29 cellular contexts compared by ENCODE assay signal in genomic region chr1:17992800-17993199, GRCh38.
DNase-seq lines count a peak whose midpoint lies in the region; ATAC-seq, FAIRE-seq and TF ChIP-seq lines count a peak whose summit lies in the region.
"Had no signal": no experiment of that assay in that cellular context is flagged by ENCODE, and none has a peak within 500 bp of the region (broad histone marks: within the 10 kb centered on the region; RNA-seq: fewer than 3 reads in every experiment).

No MANE protein-coding gene starts in this region.

- no peak overlapping the region for H2BK5ac ChIP-seq in H9 (ENCODE audit: insufficient read length, low read length)

- H3K27me3 Mint-ChIP-seq in activated naive CD4-positive, alpha-beta T cell treated with anti-CD3 and anti-CD28 coated beads, Interleukin-2, amount 50 U/mL, for 24 hours = no peaks in the 10 kb centered on the region
- peaks cover 29% of the 10 kb centered on the region for H3K27me3 Mint-ChIP-seq in H9 (ENCODE audit: low read depth)
- H3K27me3 Mint-ChIP-seq in neural crest cell (ENCODE audit: low read depth) = peaks cover 49% of the 10 kb centered on the region

- no peak for FAIRE-seq in K562 (lab: Jason Lieb, UNC)
- FAIRE-seq: A204.1, GM12878, GM12892, GM18507 had no signal

- no peaks in the 10 kb centered on the region for H3K36me3 Mint-ChIP-seq in activated naive CD4-positive, alpha-beta T cell treated with anti-CD3 and anti-CD28 coated beads, Interleukin-2, amount 50 U/mL, for 24 hours
- no peaks in the 10 kb centered on the region for H3K36me3 Mint-ChIP-seq in H9 (ENCODE audit: insufficient read depth in 1 of 3, low read depth in 3 of 3)
- H3K36me3 Mint-ChIP-seq in neural crest cell (ENCODE audit: low read depth) = no peaks in the 10 kb centered on the region
- H3K36me3 Mint-ChIP-seq: CD14-positive monocyte; CD4-positive, alpha-beta memory T cell; CD4-positive, CD25-positive, alpha-beta regulatory T cell; CD8-positive, alpha-beta memory T cell had no signal

- no peak for TF ChIP-seq POLR2A in K562 (conservative IDR thresholded peaks at IDR 0.05)

- no peaks in the 10 kb centered on the region for H4K20me1 ChIP-seq in H9 (ENCODE audit: control insufficient read depth, insufficient read depth, insufficient read length)
- no peaks in the 10 kb centered on the region; the same call in 1 of the 2 replicates for H4K20me1 ChIP-seq in K562 (replicated peaks; ENCODE audit: control insufficient read depth, insufficient read depth, low read length)
- H4K20me1 ChIP-seq: BLaER1 had no signal

- no peak overlapping the region for H3K4me2 ChIP-seq in H9 (ENCODE audit: insufficient read depth, insufficient read length, low read length)
- H3K4me2 ChIP-seq in K562 (ENCODE audit: insufficient read depth, low read length) = no peak overlapping the region
- H3K4me2 ChIP-seq: BLaER1 had no signal

- H4K8ac ChIP-seq in H9 (replicated peaks; ENCODE audit: insufficient read length, low read depth, low read length) = no peak overlapping the region

- H3K4me3 ChIP-seq in K562 = no peak overlapping the region
- H3K4me3 ChIP-seq: BLaER1, GM12878 had no signal

- peak overlapping the region; percentile 47 for H3K27ac Mint-ChIP-seq in activated naive CD4-positive, alpha-beta T cell treated with anti-CD3 and anti-CD28 coated beads, Interleukin-2, amount 50 U/mL, for 24 hours
- H3K27ac Mint-ChIP-seq in H9 = no peak overlapping the region
- H3K27ac Mint-ChIP-seq in neural crest cell (ENCODE audit: unreplicated experiment) = peak overlapping the region; percentile 93
- H3K27ac Mint-ChIP-seq: CD14-positive monocyte; CD4-positive, alpha-beta memory T cell; CD4-positive, CD25-positive, alpha-beta regulatory T cell; CD8-positive, alpha-beta memory T cell had no signal

- H3K4me1 Mint-ChIP-seq in activated naive CD4-positive, alpha-beta T cell treated with anti-CD3 and anti-CD28 coated beads, Interleukin-2, amount 50 U/mL, for 24 hours = no peaks in the 10 kb centered on the region
- H3K4me1 Mint-ChIP-seq in H9 = no peaks in the 10 kb centered on the region
- no peaks in the 10 kb centered on the region for H3K4me1 Mint-ChIP-seq in neural crest cell
- H3K4me1 Mint-ChIP-seq: CD14-positive monocyte; CD4-positive, CD25-positive, alpha-beta regulatory T cell; CD8-positive, alpha-beta memory T cell had no signal

- no peak overlapping the region for H3T11ph ChIP-seq in H9 (ENCODE audit: low read length)

- H3K4me1 ChIP-seq in H9 (ENCODE audit: insufficient read depth, low read length) = no peaks in the 10 kb centered on the region
- no peaks in the 10 kb centered on the region for H3K4me1 ChIP-seq in K562 (replicated peaks in 1 of 2; ENCODE audit: control insufficient read depth in 2 of 2, insufficient read depth in 2 of 2, low read length in 2 of 2)
- H3K4me1 ChIP-seq: BE2C, BLaER1 had no signal

- POLR2A ChIA-PET in K562 (lab: Yijun Ruan, JAX) = no interaction called here

- TF ChIP-seq EP300 in K562 (IDR thresholded peaks at IDR 0.05; ENCODE audit: low read length) = no peak

- no peaks in the 10 kb centered on the region for H3K23me2 ChIP-seq in H9 (ENCODE audit: insufficient read length, low read depth, low read length, poor library complexity, severe bottlenecking)

- no peak overlapping the region for H3K4ac ChIP-seq in H9 (ENCODE audit: low read depth, low read length)

- ATAC-seq in K562 (no peak), HG02571 (IDR thresholded peaks at IDR 0.05; ENCODE audit: unreplicated experiment) (no peak), HG03432 (IDR thresholded peaks at IDR 0.05; ENCODE audit: unreplicated experiment) (no peak)
- ATAC-seq: GM12878 had no signal

- CTCF ChIA-PET in K562 (lab: Yijun Ruan, JAX; ENCODE audit: low intra/inter-chr PET ratio) = no interaction called here

- intact Hi-C loops in K562 (cut with micrococcal nuclease) = no loop called here

- no peak overlapping the region for H4K91ac ChIP-seq in H9 (ENCODE audit: insufficient read length, low read depth, low read length)

- no peak overlapping the region for H2BK15ac ChIP-seq in H9 (ENCODE audit: low read depth, low read length)

- H3K9me3 ChIP-seq in H9 (ENCODE audit: control insufficient read depth, low read depth, low read length) = no peaks in the 10 kb centered on the region
- H3K9me3 ChIP-seq in K562 (replicated peaks; ENCODE audit: control insufficient read depth, insufficient read depth, low read depth, low read length) = no peaks in the 10 kb centered on the region
- H3K9me3 ChIP-seq: BE2C, BLaER1 had no signal

- H4K5ac ChIP-seq in H9 (ENCODE audit: insufficient read length, low read depth, low read length) = no peak overlapping the region

- no peak overlapping the region for H2AFZ ChIP-seq in H9 (ENCODE audit: low read length)
- no peak overlapping the region for H2AFZ ChIP-seq in K562 (ENCODE audit: low read depth, low read length)

- no peaks in the 10 kb centered on the region for H3K79me2 ChIP-seq in H9 (ENCODE audit: insufficient read depth, low read length)
- H3K79me2 ChIP-seq in K562 (ENCODE audit: control insufficient read depth, insufficient read depth, low read length) = no peaks in the 10 kb centered on the region

- no peak overlapping the region for H3K23ac ChIP-seq in H9 (ENCODE audit: insufficient read length, low read depth, low read length)

- no peaks in the 10 kb centered on the region for H3K9me3 Mint-ChIP-seq in activated naive CD4-positive, alpha-beta T cell treated with anti-CD3 and anti-CD28 coated beads, Interleukin-2, amount 50 U/mL, for 24 hours
- H3K9me3 Mint-ChIP-seq in H9 = no peaks in the 10 kb centered on the region
- H3K9me3 Mint-ChIP-seq in neural crest cell = no peaks in the 10 kb centered on the region
- H3K9me3 Mint-ChIP-seq: CD8-positive, alpha-beta memory T cell had no signal

- H3K27ac ChIP-seq in H9 (ENCODE audit: insufficient read length, low read depth, low read length) (no peak overlapping the region), K562 (ENCODE audit: extremely low read depth, low read depth, low read length) (no peak overlapping the region)
- H3K27ac ChIP-seq: BLaER1 had no signal

- no peak for DNase-seq in activated naive CD4-positive, alpha-beta T cell treated with anti-CD3 and anti-CD28 coated beads, Interleukin-2, amount 50 U/mL, for 16 hours
- no peak for DNase-seq in H9
- DNase-seq in K562 (ENCODE audit: extremely low read depth in 1 of 4, low spot score in 3 of 4) = no peak
- DNase-seq in neural crest cell (ENCODE audit: low read depth, low spot score) = no peak
- no peak for DNase-seq in amniotic stem cell (lab: John Stamatoyannopoulos, UW)
- DNase-seq: 8988T; ACHN; BE2C; C1 segment of cervical spinal cord; CD4-positive, alpha-beta memory T cell; CD4-positive, CD25-positive, alpha-beta regulatory T cell; CD8-positive, alpha-beta memory T cell; COR-L47; DMS 273 treated with DMSO at 0.1 percent for 48 hours; DMS153; DMS53; DMS79; DND-41; EL; GDM1 had no signal

- no peaks in the 10 kb centered on the region for H3K36me3 ChIP-seq in K562 (ENCODE audit: control insufficient read depth, insufficient read depth, low read length)
- H3K36me3 ChIP-seq: BE2C, BLaER1 had no signal

- H3K27me3 ChIP-seq in H9 (ENCODE audit: insufficient read depth, low read length) (no peaks in the 10 kb centered on the region), K562 (ENCODE audit: control insufficient read depth in 2 of 2, insufficient read depth in 2 of 2, low read length in 2 of 2) (no peaks in the 10 kb centered on the region; a peak in 1 of 5 replicates)
- H3K27me3 ChIP-seq: BE2C, BLaER1 had no signal

- peak overlapping the region; percentile 30 for H3K18ac ChIP-seq in H9 (ENCODE audit: insufficient read length, low read depth, low read length)

- WGBS in H9 (ENCODE audit: extremely low coverage, insufficient read length, low lambda C conversion rate) = no CpG with 5 or more reads among the region's 5 CpGs
- WGBS in K562 (ENCODE audit: insufficient coverage, low coverage, missing lambda C conversion rate) = 2% methylated on average over 5 of the region's 5 CpGs

- H3K14ac ChIP-seq in H9 (ENCODE audit: insufficient read depth, low read length) = no peak overlapping the region

- no peak overlapping the region for H2BK12ac ChIP-seq in H9 (ENCODE audit: insufficient read length, low read depth, low read length)

- no peaks in the 10 kb centered on the region for H3K9me1 ChIP-seq in K562 (ENCODE audit: control insufficient read depth, insufficient read depth, low read length)

- in situ Hi-C loops in K562 (cut with MboI) = no loop called here

- no peak overlapping the region for H2BK20ac ChIP-seq in H9 (ENCODE audit: low read depth, low read length, poor library complexity, severe bottlenecking)

- H2BK120ac ChIP-seq in H9 (ENCODE audit: low read depth, low read length, poor library complexity, severe bottlenecking) = no peak overlapping the region

- no TSS peak for BruUV-seq in K562 (replicated peaks; lab: Mats Ljungman, UMichigan)

- no peak overlapping the region for H3K56ac ChIP-seq in H9 (ENCODE audit: insufficient read length, low read depth, low read length)

- H3K9ac ChIP-seq in H9 (ENCODE audit: extremely low read depth, insufficient read length, low read length) (no peak overlapping the region), K562 (ENCODE audit: insufficient read depth in 1 of 2, low read depth in 2 of 2, low read length in 2 of 2) (no peak overlapping the region)
- H3K9ac ChIP-seq: BLaER1 had no signal

- H3K79me1 ChIP-seq in H9 (ENCODE audit: insufficient read depth, low read depth, low read length, poor library complexity, severe bottlenecking) = no peaks in the 10 kb centered on the region

- H2AK5ac ChIP-seq in H9 (ENCODE audit: insufficient read length, low read length) = no peak overlapping the region

- no peak for TF ChIP-seq CTCF in H9 (conservative IDR thresholded peaks at IDR 0.05)
- TF ChIP-seq CTCF in K562 (IDR thresholded peaks at IDR 0.05 in 2 of 3, conservative IDR thresholded peaks at IDR 0.05 in 1 of 3; ENCODE audit: insufficient read depth in 2 of 3, low read depth in 1 of 3, low read length in 3 of 3) = no peak
- no peak for TF ChIP-seq CTCF in neural crest cell (conservative IDR thresholded peaks at IDR 0.05)

- no peak overlapping the region for H3K4me3 Mint-ChIP-seq in activated naive CD4-positive, alpha-beta T cell treated with anti-CD3 and anti-CD28 coated beads, Interleukin-2, amount 50 U/mL, for 24 hours
- no peak overlapping the region for H3K4me3 Mint-ChIP-seq in H9
- no peak overlapping the region for H3K4me3 Mint-ChIP-seq in neural crest cell
- H3K4me3 Mint-ChIP-seq: CD14-positive monocyte; CD4-positive, alpha-beta memory T cell; CD4-positive, CD25-positive, alpha-beta regulatory T cell; CD8-positive, alpha-beta memory T cell had no signal

- TF ChIP-seq RAD21 in K562 (CRISPR knock-in tag; conservative IDR thresholded peaks at IDR 0.05 in 1 of 2, IDR thresholded peaks at IDR 0.05 in 1 of 2) = no peak

TF ChIP-seq in K562, 482 proteins besides CTCF, POLR2A, EP300 and RAD21:
- no peak for TF ChIP-seq IRF2 (CRISPR knock-in tag; IDR thresholded peaks at IDR 0.05)
- TF ChIP-seq BCOR (IDR thresholded peaks at IDR 0.05) = peak; percentile 34; the same call in 1 of the 2 replicates
- peak; percentile 70 for TF ChIP-seq RBM25 (IDR thresholded peaks at IDR 0.05; ENCODE audit: low read depth, low read length, severe bottlenecking)

Comparison
In these comparisons a context has a peak if more than half of its experiments do, and no peak if none do; other contexts are left out.
1. H3K27ac Mint-ChIP-seq: peak in activated naive CD4-positive, alpha-beta T cell treated with anti-CD3 and anti-CD28 coated beads, Interleukin-2, amount 50 U/mL, for 24 hours (single experiment) and neural crest cell (single experiment); none in H9 (0 of 3).